ENCODE assay signal across 8 cellular contexts in the genomic region with DNA sequence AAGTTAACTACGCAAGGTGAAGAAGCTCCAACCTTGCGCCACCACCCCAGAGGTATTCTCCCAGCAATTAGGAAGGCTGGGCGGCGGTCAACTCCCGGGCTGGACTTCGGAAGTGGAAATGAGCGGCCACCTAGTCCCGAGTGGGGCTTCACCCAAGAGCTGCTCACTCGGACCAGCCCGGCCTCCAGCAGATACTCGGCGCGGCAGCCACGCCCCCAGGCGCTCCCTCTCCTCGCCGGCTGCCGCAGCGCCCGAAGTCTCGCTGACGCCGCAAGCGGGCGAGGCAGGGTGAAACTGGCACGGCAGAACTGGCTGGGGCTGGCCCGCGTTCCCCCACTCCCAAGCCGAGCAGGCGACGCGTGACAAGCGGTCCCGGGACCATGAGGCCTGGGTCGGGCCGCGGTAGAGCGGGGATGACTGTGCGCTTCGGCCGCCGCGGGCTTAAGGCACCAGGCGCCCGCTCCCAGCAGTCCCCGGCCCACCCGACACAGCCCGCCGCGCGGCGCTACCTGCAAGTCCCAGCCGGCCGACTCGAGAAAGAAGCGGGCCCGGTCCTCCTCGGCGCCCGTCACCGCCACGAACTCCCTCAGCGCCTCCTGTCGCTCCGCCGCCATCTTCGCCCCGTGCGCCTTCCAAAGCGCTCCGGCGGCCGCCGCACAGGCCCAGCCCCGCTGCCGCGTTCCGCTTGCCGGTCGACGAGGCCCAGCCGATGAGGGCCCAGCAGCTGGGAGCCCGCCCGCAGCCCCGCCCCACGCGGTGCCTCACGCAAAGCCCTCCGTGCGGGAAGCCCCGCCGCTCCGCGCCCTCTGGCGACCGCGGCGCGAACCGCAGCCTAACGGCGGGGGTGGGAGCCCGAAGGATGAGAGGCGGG. TPM values are rescaled to one million over a fixed set of nuclear protein-coding genes. Genes with fewer than 3 reads are reported as not detected.
DNase-seq lines count a peak whose midpoint lies in the region; ATAC-seq, FAIRE-seq and TF ChIP-seq lines count a peak whose summit lies in the region.

A gene (minus strand): TSS at position 639 of the 871 bp plus-strand sequence. CDS start 25 bp downstream, at position 614.

- TF ChIP-seq POLR2A in GM12892 (IDR thresholded peaks at IDR 0.05; ENCODE audit: low read depth, low read length) (peak; percentile 79; the same call in 1 of the 2 replicates), prostate gland (IDR thresholded peaks at IDR 0.05) (peak; percentile 54)

- DNase-seq in GM12892 (ENCODE audit: insufficient read length) (peak; percentile 94), NCI-H146 (lab: John Stamatoyannopoulos, UW) (peak; percentile 95), T-helper 1 cell (peak; percentile 93 to 98 (median 96)), amniotic epithelial cell (ENCODE audit: low read depth) (peak; percentile 88), left ventricle myocardium inferior (peak; percentile 96), prostate gland (ENCODE audit: low spot score) (peak; percentile 93)

- FAIRE-seq in GM12892 (lab: Jason Lieb, UNC), result peak; percentile 97

- peak; percentile 87 for ATAC-seq in HG02852 (IDR thresholded peaks at IDR 0.05; ENCODE audit: unreplicated experiment)

- H3K4me3 ChIP-seq in left ventricle myocardium inferior (peak within 1 kb of the TSS; percentile 100), prostate gland (peak within 1 kb of the TSS; percentile 86 to 94), urinary bladder (ENCODE audit: low read depth, low read length) (peak within 1 kb of the TSS; percentile 92)

- H3K36me3 ChIP-seq in left ventricle myocardium inferior (peaks cover 29% of the 10 kb centered on the region), prostate gland (no peaks in the 10 kb centered on the region), urinary bladder (ENCODE audit: insufficient read depth) (no peaks in the 10 kb centered on the region)

- H3K4me1 ChIP-seq in left ventricle myocardium inferior (peaks cover 58% of the 10 kb centered on the region), prostate gland (replicated peaks) (peaks cover 18% of the 10 kb centered on the region), urinary bladder (ENCODE audit: insufficient read depth) (no peaks in the 10 kb centered on the region)

- under 1% methylated on average over 92 of the region's 104 CpGs for WGBS in prostate gland
- under 1% methylated on average over 104 of the region's 104 CpGs for WGBS in urinary bladder

- intact Hi-C loops in left ventricle myocardium inferior (cut with micrococcal nuclease) (no loop called here), prostate gland (cut with DNase I) (loop anchor here (5.0 kb wide), 2 partner anchors 74 to 349 kb away; a partner anchor contains a TSS)

- peak within 1 kb of the TSS; percentile 95 for H3K27ac ChIP-seq in left ventricle myocardium inferior (replicated peaks)
- peak within 1 kb of the TSS; percentile 76 to 79 for H3K27ac ChIP-seq in prostate gland
- H3K27ac ChIP-seq in urinary bladder (ENCODE audit: low read depth), result peak within 1 kb of the TSS; percentile 63

- H3K27me3 ChIP-seq in left ventricle myocardium inferior (ENCODE audit: low read depth), result no peaks in the 10 kb centered on the region
- H3K27me3 ChIP-seq in prostate gland (replicated peaks; ENCODE audit: insufficient read depth), result no peaks in the 10 kb centered on the region

- peak; percentile 98 for TF ChIP-seq CTCF in left ventricle myocardium inferior (IDR thresholded peaks at IDR 0.05; ENCODE audit: borderline replicate concordance)
- TF ChIP-seq CTCF in prostate gland (IDR thresholded peaks at IDR 0.05), result peak; percentile 96 to 98 (median 97)

- H3K9me3 ChIP-seq in left ventricle myocardium inferior (replicated peaks) (no peaks in the 10 kb centered on the region), prostate gland (no peaks in the 10 kb centered on the region)

RNA-seq across cellular contexts. Expression of the gene that starts here (rescaled TPM):
- 31.9 TPM for polyA plus RNA-seq in GM12892 (2012; ENCODE audit: missing spikeins)
- total RNA-seq in left ventricle myocardium inferior (56.6 TPM), prostate gland (10 to 100 TPM; 43.0 to 54.5 TPM), urinary bladder (23.6 TPM)
- polyA plus RNA-seq in urinary bladder, result 57.3 TPM

Comparison
In these comparisons a context has a peak if more than half of its experiments do, and no peak if none do; other contexts are left out.
1. Peak in every context shown above with its lines: DNase-seq, ATAC-seq, H3K4me3 ChIP-seq and H3K27ac ChIP-seq.